Comparison of ENCODE assay signal across 2 cellular contexts in the genomic region with DNA sequence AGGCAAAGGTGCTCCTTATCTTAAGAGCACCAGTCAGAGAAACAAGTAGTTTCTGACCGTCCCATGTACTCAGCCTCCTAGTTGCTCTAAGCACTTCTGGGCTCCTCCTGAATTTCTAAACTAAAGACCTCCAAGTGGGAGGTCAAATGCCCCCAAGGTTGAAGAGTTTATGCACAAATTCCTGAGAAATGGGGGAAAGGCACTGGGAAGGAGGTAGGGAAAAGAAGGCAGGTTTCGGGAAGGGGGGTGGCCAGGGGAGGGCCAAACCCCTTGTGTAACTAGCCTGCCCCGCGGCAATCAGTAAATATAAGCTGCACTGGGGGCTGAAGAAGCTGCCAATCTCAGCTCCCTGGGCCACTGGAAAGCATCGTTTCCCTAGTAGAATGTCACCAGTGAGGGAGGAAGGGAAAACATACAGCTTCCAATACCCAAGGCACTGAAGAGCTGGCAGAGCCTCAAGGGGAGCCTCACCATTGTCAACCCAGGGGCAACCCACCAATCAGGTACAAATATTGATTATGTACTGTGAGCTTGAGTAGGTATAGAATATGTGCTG.
TF ChIP-seq lines count a peak whose summit lies in the region.

No MANE protein-coding gene starts in this region.

TF ChIP-seq in HEK293, 187 proteins besides CTCF, POLR2A, EP300 and RAD21:
- TF ChIP-seq, protein P1, sequence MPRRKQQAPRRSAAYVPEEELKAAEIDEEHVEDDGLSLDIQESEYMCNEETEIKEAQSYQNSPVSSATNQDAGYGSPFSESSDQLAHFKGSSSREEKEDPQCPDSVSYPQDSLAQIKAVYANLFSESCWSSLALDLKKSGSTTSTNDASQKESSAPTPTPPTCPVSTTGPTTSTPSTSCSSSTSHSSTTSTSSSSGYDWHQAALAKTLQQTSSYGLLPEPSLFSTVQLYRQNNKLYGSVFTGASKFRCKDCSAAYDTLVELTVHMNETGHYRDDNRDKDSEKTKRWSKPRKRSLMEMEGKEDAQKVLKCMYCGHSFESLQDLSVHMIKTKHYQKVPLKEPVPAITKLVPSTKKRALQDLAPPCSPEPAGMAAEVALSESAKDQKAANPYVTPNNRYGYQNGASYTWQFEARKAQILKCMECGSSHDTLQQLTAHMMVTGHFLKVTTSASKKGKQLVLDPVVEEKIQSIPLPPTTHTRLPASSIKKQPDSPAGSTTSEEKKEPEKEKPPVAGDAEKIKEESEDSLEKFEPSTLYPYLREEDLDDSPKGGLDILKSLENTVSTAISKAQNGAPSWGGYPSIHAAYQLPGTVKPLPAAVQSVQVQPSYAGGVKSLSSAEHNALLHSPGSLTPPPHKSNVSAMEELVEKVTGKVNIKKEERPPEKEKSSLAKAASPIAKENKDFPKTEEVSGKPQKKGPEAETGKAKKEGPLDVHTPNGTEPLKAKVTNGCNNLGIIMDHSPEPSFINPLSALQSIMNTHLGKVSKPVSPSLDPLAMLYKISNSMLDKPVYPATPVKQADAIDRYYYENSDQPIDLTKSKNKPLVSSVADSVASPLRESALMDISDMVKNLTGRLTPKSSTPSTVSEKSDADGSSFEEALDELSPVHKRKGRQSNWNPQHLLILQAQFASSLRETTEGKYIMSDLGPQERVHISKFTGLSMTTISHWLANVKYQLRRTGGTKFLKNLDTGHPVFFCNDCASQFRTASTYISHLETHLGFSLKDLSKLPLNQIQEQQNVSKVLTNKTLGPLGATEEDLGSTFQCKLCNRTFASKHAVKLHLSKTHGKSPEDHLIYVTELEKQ (tag by site-specific recombination; IDR thresholded peaks at IDR 0.05; ENCODE audit: borderline replicate concordance): no peak
- TF ChIP-seq ZNF707 (tag by site-specific recombination; IDR thresholded peaks at IDR 0.05) (no peak), ZNF645 (tag by site-specific recombination; IDR thresholded peaks at IDR 0.05) (no peak), ZNF148 (tag by site-specific recombination; IDR thresholded peaks at IDR 0.05; ENCODE audit: borderline replicate concordance) (no peak), GLIS2 (tag by site-specific recombination; IDR thresholded peaks at IDR 0.05) (peak; percentile 26; the same call in 1 of the 2 replicates), ZNF335 (tag by site-specific recombination; conservative IDR thresholded peaks at IDR 0.05) (no peak)
TF ChIP-seq in HEK293: peak in this region for 1.

TF ChIP-seq in H1, 55 proteins besides CTCF, POLR2A, EP300 and RAD21:
- no peak for TF ChIP-seq RXRA (IDR thresholded peaks at IDR 0.05; ENCODE audit: insufficient read depth, low read depth, low read length)
- no peak for TF ChIP-seq HDAC6 (IDR thresholded peaks at IDR 0.05; ENCODE audit: low read depth, low read length)
- TF ChIP-seq SP1 (IDR thresholded peaks at IDR 0.05; ENCODE audit: low read depth, low read length): no peak
- TF ChIP-seq JUND (IDR thresholded peaks at IDR 0.05; ENCODE audit: low read length): no peak
- TF ChIP-seq POU5F1 (IDR thresholded peaks at IDR 0.05; ENCODE audit: low read depth, low read length): no peak
- no peak for TF ChIP-seq EZH2 (IDR thresholded peaks at IDR 0.05; ENCODE audit: low read depth, low read length, severe bottlenecking)
- no peak for TF ChIP-seq SIN3A (conservative IDR thresholded peaks at IDR 0.05 in 1 of 2, IDR thresholded peaks at IDR 0.05 in 1 of 2; ENCODE audit: low read depth in 1 of 2, low read length in 2 of 2)
- no peak for TF ChIP-seq TAF1 (IDR thresholded peaks at IDR 0.05; ENCODE audit: low read depth, low read length)
